ENCODE assay signal across 17 cellular contexts in the genomic region with DNA sequence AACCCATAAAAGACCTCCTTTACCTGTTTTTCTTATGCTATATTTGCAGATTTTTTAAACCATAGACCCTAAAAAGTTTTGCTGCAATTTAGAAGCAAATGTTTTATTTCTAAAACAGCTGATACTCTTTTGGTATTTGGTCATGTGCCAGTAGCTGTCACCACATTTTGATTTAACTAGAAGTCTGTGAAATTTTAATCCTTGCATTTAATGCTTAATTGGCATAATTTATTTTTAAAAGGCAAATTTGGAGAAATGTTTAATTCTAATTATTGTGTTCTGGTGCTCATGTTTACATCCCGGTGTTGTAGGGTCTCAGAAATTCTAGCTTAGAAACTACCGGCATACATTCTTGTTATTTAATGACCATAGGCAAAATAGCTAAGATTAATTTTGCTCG.
DNase-seq lines count a peak whose midpoint lies in the region; ATAC-seq, FAIRE-seq and TF ChIP-seq lines count a peak whose summit lies in the region.
"Had no signal": no experiment of that assay in that cellular context is flagged by ENCODE, and none has a peak within 500 bp of the region (broad histone marks: within the 10 kb centered on the region; RNA-seq: fewer than 3 reads in every experiment).

No MANE protein-coding gene starts in this region.

- H3K9ac ChIP-seq in HUES6 (ENCODE audit: low read length) (no peak overlapping the region), K562 (ENCODE audit: insufficient read depth in 1 of 2, low read depth in 2 of 2, low read length in 2 of 2) (no peak overlapping the region)

- POLR2A ChIA-PET in K562 (lab: Yijun Ruan, JAX): no interaction called here

- H4K20me1 ChIP-seq in GM23338 (replicated peaks; ENCODE audit: insufficient read depth) (no peaks in the 10 kb centered on the region), K562 (replicated peaks; ENCODE audit: control insufficient read depth, insufficient read depth, low read length) (no peaks in the 10 kb centered on the region)

- TF ChIP-seq CTCF in GM23338 (conservative IDR thresholded peaks at IDR 0.05; ENCODE audit: low read depth in 2 of 2) (no peak), K562 (IDR thresholded peaks at IDR 0.05 in 2 of 3, conservative IDR thresholded peaks at IDR 0.05 in 1 of 3; ENCODE audit: insufficient read depth in 2 of 3, low read depth in 1 of 3, low read length in 3 of 3) (no peak), retinal pigment epithelial cell (conservative IDR thresholded peaks at IDR 0.05; ENCODE audit: low read depth, low read length) (no peak)

- no peaks in the 10 kb centered on the region for H3F3A ChIP-seq in GM23338 (replicated peaks; ENCODE audit: low read depth)

- H3K4me3 Mint-ChIP-seq in GM23338: no peak overlapping the region
- H3K4me3 Mint-ChIP-seq: CD14-positive monocyte; CD8-positive, alpha-beta T cell had no signal

- H2AFZ ChIP-seq in GM23338 (no peak overlapping the region), K562 (ENCODE audit: low read depth, low read length) (no peak overlapping the region)

- no peak for TF ChIP-seq EP300 in K562 (IDR thresholded peaks at IDR 0.05; ENCODE audit: low read length)

- H3K27me3 ChIP-seq in GM23338 (ENCODE audit: insufficient read depth) (no peaks in the 10 kb centered on the region), HUES6 (ENCODE audit: control insufficient read depth, insufficient read depth, low read length) (no peaks in the 10 kb centered on the region), K562 (ENCODE audit: control insufficient read depth in 2 of 2, insufficient read depth in 2 of 2, low read length in 2 of 2) (no peaks in the 10 kb centered on the region)

- H3K4me1 Mint-ChIP-seq in GM23338: peaks cover 9% of the 10 kb centered on the region; the same call in 2 of the 3 replicates
- H3K4me1 Mint-ChIP-seq: CD14-positive monocyte had no signal

- no peaks in the 10 kb centered on the region for H3K9me3 ChIP-seq in HUES6 (ENCODE audit: control insufficient read depth, insufficient read depth, low read depth, low read length)
- no peaks in the 10 kb centered on the region for H3K9me3 ChIP-seq in K562 (replicated peaks; ENCODE audit: control insufficient read depth, insufficient read depth, low read depth, low read length)

- BruUV-seq in K562 (replicated peaks; lab: Mats Ljungman, UMichigan): no TSS peak

- intact Hi-C loops in K562 (cut with micrococcal nuclease): no loop called here

- WGBS in K562 (ENCODE audit: insufficient coverage, low coverage, missing lambda C conversion rate): 80% methylated on average over 3 of the region's 3 CpGs

- H3K4me2 ChIP-seq in GM23338 (no peak overlapping the region), K562 (ENCODE audit: insufficient read depth, low read length) (no peak overlapping the region)

- DNase-seq in GM23338 (ENCODE audit: low spot score) (no peak), K562 (ENCODE audit: extremely low read depth in 1 of 4, low spot score in 3 of 4) (no peak), retinal pigment epithelial cell (ENCODE audit: low read depth) (peak; percentile 52), mesenteric fat pad (ENCODE audit: low spot score) (no peak), G401 (ENCODE audit: low spot score) (no peak), NCI-H146 (lab: John Stamatoyannopoulos, UW) (no peak)
- DNase-seq: CD8-positive, alpha-beta T cell; COR-L47; DMS153; EL; GDM1; H7 had no signal

- no peaks in the 10 kb centered on the region for H3K36me3 Mint-ChIP-seq in GM23338 (ENCODE audit: low read depth)

- H3K4me3 ChIP-seq in GM23338: no peak overlapping the region
- H3K4me3 ChIP-seq in HUES6 (ENCODE audit: low read depth, low read length): no peak overlapping the region
- H3K4me3 ChIP-seq in K562: no peak overlapping the region
- H3K4me3 ChIP-seq in retinal pigment epithelial cell (ENCODE audit: low read length): no peak overlapping the region

- H3K9me3 Mint-ChIP-seq in GM23338: no peaks in the 10 kb centered on the region
- H3K9me3 Mint-ChIP-seq: CD8-positive, alpha-beta T cell had no signal

- no peak for TF ChIP-seq POLR2A in K562 (conservative IDR thresholded peaks at IDR 0.05)

- CTCF ChIA-PET in K562 (lab: Yijun Ruan, JAX; ENCODE audit: low intra/inter-chr PET ratio): no interaction called here

- TF ChIP-seq RAD21 in K562 (CRISPR knock-in tag; conservative IDR thresholded peaks at IDR 0.05 in 1 of 2, IDR thresholded peaks at IDR 0.05 in 1 of 2): no peak

- H3K27ac ChIP-seq in GM23338 (ENCODE audit: low read depth) (no peak overlapping the region), HUES6 (ENCODE audit: low read depth, low read length) (0 out of 2 replicates have a peak overlapping the region, but pooled peaks have one; percentile 14), K562 (ENCODE audit: extremely low read depth, low read depth, low read length) (no peak overlapping the region)

- no peaks in the 10 kb centered on the region for H3K27me3 Mint-ChIP-seq in GM23338 (ENCODE audit: insufficient read depth, low read depth, poor library complexity)

- no peak for ATAC-seq in GM23338
- ATAC-seq in K562: no peak
- ATAC-seq: CD8-positive, alpha-beta T cell had no signal

- H3K4me1 ChIP-seq in GM23338 (ENCODE audit: insufficient read depth) (no peaks in the 10 kb centered on the region), HUES6 (ENCODE audit: control insufficient read depth, insufficient read depth, low read length) (no peaks in the 10 kb centered on the region), K562 (replicated peaks in 1 of 2; ENCODE audit: control insufficient read depth in 2 of 2, insufficient read depth in 2 of 2, low read length in 2 of 2) (no peaks in the 10 kb centered on the region)

- H3K79me2 ChIP-seq in GM23338 (replicated peaks; ENCODE audit: insufficient read depth) (no peaks in the 10 kb centered on the region), K562 (ENCODE audit: control insufficient read depth, insufficient read depth, low read length) (no peaks in the 10 kb centered on the region)

- no peaks in the 10 kb centered on the region for H3K9me1 ChIP-seq in K562 (ENCODE audit: control insufficient read depth, insufficient read depth, low read length)

- no peak for FAIRE-seq in K562 (lab: Jason Lieb, UNC)
- FAIRE-seq: D721Med, GM12892, GM19239 had no signal

- H3K9me2 ChIP-seq in GM23338 (ENCODE audit: insufficient read depth): no peaks in the 10 kb centered on the region

- H3K36me3 ChIP-seq in GM23338 (ENCODE audit: insufficient read depth) (no peaks in the 10 kb centered on the region), HUES6 (ENCODE audit: control insufficient read depth, insufficient read depth, low read length) (no peaks in the 10 kb centered on the region), K562 (ENCODE audit: control insufficient read depth, insufficient read depth, low read length) (peaks cover 38% of the 10 kb centered on the region)

- H3K27ac Mint-ChIP-seq in GM23338: peak overlapping the region; percentile 82
- H3K27ac Mint-ChIP-seq: CD14-positive monocyte; CD8-positive, alpha-beta T cell had no signal

- in situ Hi-C loops in K562 (cut with MboI): no loop called here
- in situ Hi-C loops in G401 (cut with HindIII; ENCODE audit: low sequenced_read_pairs): no loop called here

TF ChIP-seq in K562, 482 proteins besides CTCF, POLR2A, EP300 and RAD21 (continues in another document):
- no peak for TF ChIP-seq ZNF3 (CRISPR knock-in tag; IDR thresholded peaks at IDR 0.05)
- TF ChIP-seq NFIX (CRISPR knock-in tag; IDR thresholded peaks at IDR 0.05; ENCODE audit: low read depth): no peak
- TF ChIP-seq YY1 (IDR thresholded peaks at IDR 0.05; ENCODE audit: borderline replicate concordance in 1 of 3, control insufficient read depth in 1 of 3, extremely low read depth in 1 of 3, insufficient read depth in 3 of 3, insufficient read length in 1 of 3, insufficient replicate concordance in 2 of 3, low read depth in 1 of 3, low read length in 2 of 3): no peak
- TF ChIP-seq CBX8 (IDR thresholded peaks at IDR 0.05; ENCODE audit: borderline replicate concordance, extremely low read depth, low read depth, low read length, poor library complexity, severe bottlenecking): no peak
- no peak for TF ChIP-seq ZNF184 (CRISPR knock-in tag; IDR thresholded peaks at IDR 0.05)
- TF ChIP-seq, protein P1, sequence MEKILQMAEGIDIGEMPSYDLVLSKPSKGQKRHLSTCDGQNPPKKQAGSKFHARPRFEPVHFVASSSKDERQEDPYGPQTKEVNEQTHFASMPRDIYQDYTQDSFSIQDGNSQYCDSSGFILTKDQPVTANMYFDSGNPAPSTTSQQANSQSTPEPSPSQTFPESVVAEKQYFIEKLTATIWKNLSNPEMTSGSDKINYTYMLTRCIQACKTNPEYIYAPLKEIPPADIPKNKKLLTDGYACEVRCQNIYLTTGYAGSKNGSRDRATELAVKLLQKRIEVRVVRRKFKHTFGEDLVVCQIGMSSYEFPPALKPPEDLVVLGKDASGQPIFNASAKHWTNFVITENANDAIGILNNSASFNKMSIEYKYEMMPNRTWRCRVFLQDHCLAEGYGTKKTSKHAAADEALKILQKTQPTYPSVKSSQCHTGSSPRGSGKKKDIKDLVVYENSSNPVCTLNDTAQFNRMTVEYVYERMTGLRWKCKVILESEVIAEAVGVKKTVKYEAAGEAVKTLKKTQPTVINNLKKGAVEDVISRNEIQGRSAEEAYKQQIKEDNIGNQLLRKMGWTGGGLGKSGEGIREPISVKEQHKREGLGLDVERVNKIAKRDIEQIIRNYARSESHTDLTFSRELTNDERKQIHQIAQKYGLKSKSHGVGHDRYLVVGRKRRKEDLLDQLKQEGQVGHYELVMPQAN (IDR thresholded peaks at IDR 0.05; ENCODE audit: borderline replicate concordance): no peak
- TF ChIP-seq ZNF830 (CRISPR knock-in tag; IDR thresholded peaks at IDR 0.05): no peak
- TF ChIP-seq SAFB (IDR thresholded peaks at IDR 0.05; ENCODE audit: borderline replicate concordance, low read depth, low read length): no peak
- TF ChIP-seq ASH1L (IDR thresholded peaks at IDR 0.05; ENCODE audit: borderline replicate concordance, low read depth, partially characterized antibody): no peak
- no peak for TF ChIP-seq ZSCAN29 (IDR thresholded peaks at IDR 0.05)
- TF ChIP-seq MAFG (tag; conservative IDR thresholded peaks at IDR 0.05): peak; percentile 33; the same call in 1 of the 2 replicates
- TF ChIP-seq PPARD (CRISPR knock-in tag; IDR thresholded peaks at IDR 0.05): no peak
- TF ChIP-seq, protein P2, sequence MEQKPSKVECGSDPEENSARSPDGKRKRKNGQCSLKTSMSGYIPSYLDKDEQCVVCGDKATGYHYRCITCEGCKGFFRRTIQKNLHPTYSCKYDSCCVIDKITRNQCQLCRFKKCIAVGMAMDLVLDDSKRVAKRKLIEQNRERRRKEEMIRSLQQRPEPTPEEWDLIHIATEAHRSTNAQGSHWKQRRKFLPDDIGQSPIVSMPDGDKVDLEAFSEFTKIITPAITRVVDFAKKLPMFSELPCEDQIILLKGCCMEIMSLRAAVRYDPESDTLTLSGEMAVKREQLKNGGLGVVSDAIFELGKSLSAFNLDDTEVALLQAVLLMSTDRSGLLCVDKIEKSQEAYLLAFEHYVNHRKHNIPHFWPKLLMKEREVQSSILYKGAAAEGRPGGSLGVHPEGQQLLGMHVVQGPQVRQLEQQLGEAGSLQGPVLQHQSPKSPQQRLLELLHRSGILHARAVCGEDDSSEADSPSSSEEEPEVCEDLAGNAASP (IDR thresholded peaks at IDR 0.05): no peak
- no peak for TF ChIP-seq IRF2 (CRISPR knock-in tag; IDR thresholded peaks at IDR 0.05)
- no peak for TF ChIP-seq MED1 (CRISPR knock-in tag; IDR thresholded peaks at IDR 0.05; ENCODE audit: borderline replicate concordance)
